Comparison of ENCODE assay signal across 1 cellular context in the genomic region with DNA sequence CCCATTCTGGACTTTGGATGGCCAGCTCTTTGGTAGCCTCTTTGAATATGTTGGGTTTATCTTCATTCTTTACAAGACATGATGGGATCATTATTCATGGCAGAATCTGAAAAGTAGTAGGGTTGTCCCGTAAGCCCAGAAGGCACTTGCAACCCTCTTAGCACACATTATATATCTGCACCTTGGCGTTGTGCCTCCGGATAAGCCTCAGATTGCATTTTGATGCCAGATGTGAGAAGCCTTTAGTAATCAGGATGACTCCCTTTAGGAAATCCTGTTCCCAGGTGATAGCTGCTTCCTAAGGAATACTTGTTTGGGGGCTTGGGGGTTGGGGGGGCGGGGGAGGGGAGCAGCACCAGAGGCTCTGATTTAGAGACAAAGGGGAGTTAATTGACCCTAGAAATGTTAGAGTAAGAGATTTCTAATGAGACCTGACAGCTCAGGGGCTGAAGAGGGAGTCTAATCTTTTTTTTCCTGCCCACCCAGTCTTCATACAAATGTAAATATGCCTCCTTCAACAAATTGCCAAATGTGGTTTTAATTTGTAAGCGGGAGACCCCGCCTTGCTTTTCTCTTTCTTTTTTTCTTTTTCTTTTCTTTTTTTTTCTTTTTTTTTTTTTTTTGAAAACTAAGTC.
TF ChIP-seq lines count a peak whose summit lies in the region.

No MANE protein-coding gene starts in this region.

TF ChIP-seq in SK-N-SH, 30 proteins besides CTCF, POLR2A, EP300 and RAD21 (continued from another document):
- TF ChIP-seq, protein P1, sequence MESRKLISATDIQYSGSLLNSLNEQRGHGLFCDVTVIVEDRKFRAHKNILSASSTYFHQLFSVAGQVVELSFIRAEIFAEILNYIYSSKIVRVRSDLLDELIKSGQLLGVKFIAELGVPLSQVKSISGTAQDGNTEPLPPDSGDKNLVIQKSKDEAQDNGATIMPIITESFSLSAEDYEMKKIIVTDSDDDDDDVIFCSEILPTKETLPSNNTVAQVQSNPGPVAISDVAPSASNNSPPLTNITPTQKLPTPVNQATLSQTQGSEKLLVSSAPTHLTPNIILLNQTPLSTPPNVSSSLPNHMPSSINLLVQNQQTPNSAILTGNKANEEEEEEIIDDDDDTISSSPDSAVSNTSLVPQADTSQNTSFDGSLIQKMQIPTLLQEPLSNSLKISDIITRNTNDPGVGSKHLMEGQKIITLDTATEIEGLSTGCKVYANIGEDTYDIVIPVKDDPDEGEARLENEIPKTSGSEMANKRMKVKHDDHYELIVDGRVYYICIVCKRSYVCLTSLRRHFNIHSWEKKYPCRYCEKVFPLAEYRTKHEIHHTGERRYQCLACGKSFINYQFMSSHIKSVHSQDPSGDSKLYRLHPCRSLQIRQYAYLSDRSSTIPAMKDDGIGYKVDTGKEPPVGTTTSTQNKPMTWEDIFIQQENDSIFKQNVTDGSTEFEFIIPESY (IDR thresholded peaks at IDR 0.05; ENCODE audit: borderline replicate concordance, low read depth) = no peak
TF ChIP-seq in SK-N-SH: peak in this region for 0.
